In the genomic region with DNA sequence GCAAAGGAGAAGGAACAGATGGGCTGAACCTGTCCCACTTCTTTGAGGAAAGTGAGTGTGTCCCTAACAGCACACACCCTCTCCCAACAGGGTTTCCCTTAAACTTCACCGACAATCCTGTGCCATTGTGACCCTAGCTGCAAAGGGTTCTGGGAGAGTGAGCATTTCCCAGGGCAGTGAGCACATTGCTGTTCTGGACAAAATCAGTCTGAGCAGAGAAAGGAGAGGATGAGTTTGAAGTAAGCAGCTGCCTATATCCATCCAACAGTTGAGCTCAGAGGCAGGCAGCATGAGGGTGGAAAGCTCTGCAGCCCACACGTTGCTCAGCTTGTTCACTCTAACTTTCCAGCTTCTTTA, we compare ENCODE assay signal across 20 cellular contexts.
"Had no signal": no experiment of that assay in that cellular context is flagged by ENCODE, and none has a peak within 500 bp of the region (broad histone marks: within the 10 kb centered on the region; RNA-seq: fewer than 3 reads in every experiment).

No MANE protein-coding gene starts in this region.

- H3K36me3 ChIP-seq: heart left ventricle, tibial nerve, uterus had no signal

- H3K4me1 Mint-ChIP-seq: activated CD4-positive, alpha-beta memory T cell treated with anti-CD3 and anti-CD28 coated beads, Interleukin-2, amount 10 ng/mL, durations not matched to agents 7 days and 5 days; activated CD4-positive, alpha-beta T cell treated with anti-CD3 and anti-CD28 coated beads, Interleukin-2, amount 10 ng/mL, durations not matched to agents 24 days and 14 days; activated naive CD8-positive, alpha-beta T cell treated with anti-CD3 and anti-CD28 coated beads, Interleukin-2, amount 10 ng/mL, durations not matched to agents 7 days and 5 days; stimulated activated naive CD8-positive, alpha-beta T cell treated with anti-CD3 and anti-CD28 coated beads, Interleukin-15, amount 100 ng/mL, for 72 hours had no signal

- H3K9me3 Mint-ChIP-seq: activated CD4-positive, alpha-beta memory T cell treated with anti-CD3 and anti-CD28 coated beads, Interleukin-2, amount 10 ng/mL, durations not matched to agents 7 days and 5 days; activated T-cell treated with anti-CD3 and anti-CD28 coated beads, Interleukin-2, amount 50 U/mL, for 72 hours; stimulated activated naive CD8-positive, alpha-beta T cell treated with anti-CD3 and anti-CD28 coated beads, Interleukin-15, amount 100 ng/mL, for 72 hours had no signal

- H3K4me3 Mint-ChIP-seq: activated CD4-positive, alpha-beta memory T cell treated with anti-CD3 and anti-CD28 coated beads, Interleukin-2, amount 10 ng/mL, durations not matched to agents 7 days and 5 days; activated CD4-positive, alpha-beta T cell treated with anti-CD3 and anti-CD28 coated beads, Interleukin-2, amount 10 ng/mL, durations not matched to agents 24 days and 14 days; activated naive CD4-positive, alpha-beta T cell treated with anti-CD3 and anti-CD28 coated beads for 36 hours; activated naive CD8-positive, alpha-beta T cell treated with anti-CD3 and anti-CD28 coated beads, Interleukin-2, amount 10 ng/mL, durations not matched to agents 7 days and 5 days; activated T-cell treated with anti-CD3 and anti-CD28 coated beads, Interleukin-2, amount 50 U/mL, for 72 hours; mesothelial cell of epicardium; stimulated activated naive CD8-positive, alpha-beta T cell treated with anti-CD3 and anti-CD28 coated beads, Interleukin-15, amount 100 ng/mL, for 72 hours had no signal

- H3K27me3 ChIP-seq: heart left ventricle, tibial nerve, uterus had no signal

- H3K27ac Mint-ChIP-seq: activated CD4-positive, alpha-beta memory T cell treated with anti-CD3 and anti-CD28 coated beads, Interleukin-2, amount 10 ng/mL, durations not matched to agents 7 days and 5 days; activated CD4-positive, alpha-beta T cell treated with anti-CD3 and anti-CD28 coated beads, Interleukin-2, amount 10 ng/mL, durations not matched to agents 24 days and 14 days; activated naive CD4-positive, alpha-beta T cell treated with anti-CD3 and anti-CD28 coated beads for 36 hours; activated naive CD8-positive, alpha-beta T cell treated with anti-CD3 and anti-CD28 coated beads, Interleukin-2, amount 10 ng/mL, durations not matched to agents 7 days and 5 days; activated T-cell treated with anti-CD3 and anti-CD28 coated beads, Interleukin-2, amount 50 U/mL, for 72 hours; mesothelial cell of epicardium; stimulated activated naive CD8-positive, alpha-beta T cell treated with anti-CD3 and anti-CD28 coated beads, Interleukin-15, amount 100 ng/mL, for 72 hours had no signal

- H3K4me1 ChIP-seq: uterus had no signal

- ATAC-seq: activated T-cell treated with anti-CD3 and anti-CD28 coated beads, Interleukin-2, amount 50 U/mL, for 72 hours; stimulated activated naive CD8-positive, alpha-beta T cell treated with anti-CD3 and anti-CD28 coated beads, Interleukin-15, amount 100 ng/mL, for 72 hours had no signal

- H3K27ac ChIP-seq: epithelial cell of prostate, heart left ventricle, uterus had no signal

- H3K27me3 Mint-ChIP-seq: activated CD4-positive, alpha-beta T cell treated with anti-CD3 and anti-CD28 coated beads, Interleukin-2, amount 10 ng/mL, durations not matched to agents 24 days and 14 days; activated naive CD8-positive, alpha-beta T cell treated with anti-CD3 and anti-CD28 coated beads, Interleukin-2, amount 10 ng/mL, durations not matched to agents 7 days and 5 days; stimulated activated naive CD8-positive, alpha-beta T cell treated with anti-CD3 and anti-CD28 coated beads, Interleukin-15, amount 100 ng/mL, for 72 hours had no signal

- DNase-seq: activated CD4-positive, alpha-beta memory T cell treated with anti-CD3 and anti-CD28 coated beads, Interleukin-2, amount 10 ng/mL, durations not matched to agents 7 days and 5 days; activated CD4-positive, alpha-beta T cell treated with anti-CD3 and anti-CD28 coated beads, Interleukin-2, amount 10 ng/mL, durations not matched to agents 24 days and 14 days; activated effector memory CD4-positive, alpha-beta T cell treated with Interleukin-2 at 50 U/mL for 16 hours; activated naive CD4-positive, alpha-beta T cell treated with anti-CD3 and anti-CD28 coated beads for 36 hours; activated naive CD8-positive, alpha-beta T cell treated with anti-CD3 and anti-CD28 coated beads, Interleukin-2, amount 10 ng/mL, durations not matched to agents 7 days and 5 days; activated T-cell treated with anti-CD3 and anti-CD28 coated beads, Interleukin-2, amount 50 U/mL, for 72 hours; amygdala; cerebellar nuclear complex; cortex of kidney; occipital lobe; posterior cingulate gyrus; stimulated activated CD4-positive, alpha-beta T cell treated with anti-CD3 and anti-CD28 coated beads, Interleukin-12 subunit alpha, Interleukin-12 subunit beta, amount 100 ng/mL, for 4 hours; stimulated activated CD4-positive, alpha-beta T cell treated with anti-CD3 and anti-CD28 coated beads, Interleukin-4, amount 100 ng/mL, for 4 hours; stimulated activated naive CD8-positive, alpha-beta T cell treated with anti-CD3 and anti-CD28 coated beads, Interleukin-15, amount 100 ng/mL, for 72 hours; T-helper 2 cell had no signal

- H3K9me3 ChIP-seq: tibial nerve, uterus had no signal

- H3K36me3 Mint-ChIP-seq: activated naive CD8-positive, alpha-beta T cell treated with anti-CD3 and anti-CD28 coated beads, Interleukin-2, amount 10 ng/mL, durations not matched to agents 7 days and 5 days; mesothelial cell of epicardium had no signal

- H3K4me3 ChIP-seq: heart left ventricle, tibial nerve, uterus had no signal
